14 cellular contexts compared by ENCODE assay signal in genomic region chr4:21304061-21304541, GRCh38.
A peak's percentile ranks its signal among the peaks of the same experiment; 100 is the strongest.
DNase-seq lines count a peak whose midpoint lies in the region; ATAC-seq and TF ChIP-seq lines count a peak whose summit lies in the region.
"Had no signal": no experiment of that assay in that cellular context is flagged by ENCODE, and none has a peak within 500 bp of the region (broad histone marks: within the 10 kb centered on the region; RNA-seq: fewer than 3 reads in every experiment).

No MANE protein-coding gene starts in this region.

- peaks cover 23 to 26% of the 10 kb centered on the region in 2 donors for H3K27me3 Mint-ChIP-seq in natural killer cell treated with Interleukin-12 subunit alpha and Interleukin-12 subunit beta and Interleukin-15 and Interleukin-18, amount 100 ng/mL, for 72 hours

- no peak overlapping the region for H2AFZ ChIP-seq in SK-N-SH (ENCODE audit: low read depth)

- no peak overlapping the region for H3K27ac Mint-ChIP-seq in natural killer cell treated with Interleukin-12 subunit alpha and Interleukin-12 subunit beta and Interleukin-15 and Interleukin-18, amount 100 ng/mL, for 72 hours
- H3K27ac Mint-ChIP-seq: T-cell had no signal

- DNase-seq in HK-2 (ENCODE audit: unreplicated experiment) (peak; percentile 0), SK-N-SH (peak; percentile 71), iPS DF 4.7 (ENCODE audit: extremely low read depth, low spot score) (peak; percentile 11), posterior cingulate gyrus (peak; percentile 12 to 89 (median 46)), NCI-H128 (lab: John Stamatoyannopoulos, UW; ENCODE audit: unreplicated experiment) (no peak), OCI-M2 (lab: John Stamatoyannopoulos, UW; ENCODE audit: unreplicated experiment) (no peak)
- DNase-seq in natural killer cell treated with Interleukin-12 subunit alpha and Interleukin-12 subunit beta and Interleukin-15 and Interleukin-18, amount 100 ng/mL, for 72 hours (ENCODE audit: low spot score): no peak
- DNase-seq: activated CD8-positive, alpha-beta memory T cell treated with anti-CD3 and anti-CD28 coated beads, Interleukin-2, amount 50 U/mL, for 4 hours; NCI-H2107; stimulated activated CD4-positive, alpha-beta T cell treated with anti-CD3 and anti-CD28 coated beads, Interleukin-4, amount 100 ng/mL, for 1 hour; T-cell had no signal

- CTCF ChIA-PET in SK-N-SH (lab: Yijun Ruan, JAX): interaction anchor here (1.2 kb wide), 1 partner anchor 11 kb away, joined by 5 read pairs; no protein-coding TSS in a partner anchor

- POLR2A ChIA-PET in SK-N-SH (lab: Yijun Ruan, JAX): no interaction called here

- no peaks in the 10 kb centered on the region for H4K20me1 ChIP-seq in SK-N-SH (ENCODE audit: insufficient read depth)

- intact Hi-C loops in posterior cingulate gyrus (cut with DNase I): no loop called here

- no peaks in the 10 kb centered on the region for H3K36me3 Mint-ChIP-seq in natural killer cell treated with Interleukin-12 subunit alpha and Interleukin-12 subunit beta and Interleukin-15 and Interleukin-18, amount 100 ng/mL, for 72 hours
- H3K36me3 Mint-ChIP-seq: T-cell had no signal

- no peak overlapping the region for H3K4me3 Mint-ChIP-seq in natural killer cell treated with Interleukin-12 subunit alpha and Interleukin-12 subunit beta and Interleukin-15 and Interleukin-18, amount 100 ng/mL, for 72 hours
- H3K4me3 Mint-ChIP-seq: T-cell had no signal

- peak overlapping the region in 1 of 2 experiments; percentile 41; a peak in 2 of 4 replicates for H3K4me3 ChIP-seq in SK-N-SH (ENCODE audit: low read depth in 2 of 2, low read length in 1 of 2)
- H3K4me3 ChIP-seq: body of pancreas, suprapubic skin had no signal

- no peaks in the 10 kb centered on the region for H3K9me2 ChIP-seq in SK-N-SH

- WGBS in SK-N-SH (ENCODE audit: low lambda C conversion rate): 5% methylated on average over 22 of the region's 26 CpGs

- no peaks in the 10 kb centered on the region for H3K9me3 ChIP-seq in SK-N-SH
- H3K9me3 ChIP-seq: body of pancreas, suprapubic skin had no signal

- no peak overlapping the region for H3K9ac ChIP-seq in SK-N-SH

- no peak for ATAC-seq in HG03457 (IDR thresholded peaks at IDR 0.05; ENCODE audit: unreplicated experiment)
- ATAC-seq in natural killer cell treated with Interleukin-12 subunit alpha and Interleukin-12 subunit beta and Interleukin-15 and Interleukin-18, amount 100 ng/mL, for 72 hours: no peak
- ATAC-seq: body of pancreas, T-cell had no signal

- TF ChIP-seq RAD21 in SK-N-SH (IDR thresholded peaks at IDR 0.05; ENCODE audit: low read length): no peak

- no peaks in the 10 kb centered on the region for H3F3A ChIP-seq in SK-N-SH (replicated peaks; ENCODE audit: insufficient read depth)

- peak overlapping the region; percentile 62 for H3K4me2 ChIP-seq in SK-N-SH

- H3K27me3 ChIP-seq in SK-N-SH (ENCODE audit: insufficient read depth): no peaks in the 10 kb centered on the region; the same call in 1 of the 2 replicates
- H3K27me3 ChIP-seq: body of pancreas, suprapubic skin had no signal

- H3K9me3 Mint-ChIP-seq in natural killer cell treated with Interleukin-12 subunit alpha and Interleukin-12 subunit beta and Interleukin-15 and Interleukin-18, amount 100 ng/mL, for 72 hours: peaks cover 5% of the 10 kb centered on the region

- H3K27ac ChIP-seq in SK-N-SH (ENCODE audit: low read depth in 2 of 2, low read length in 1 of 2): no peak overlapping the region
- H3K27ac ChIP-seq: body of pancreas, suprapubic skin had no signal

- no peaks in the 10 kb centered on the region for H3K4me1 Mint-ChIP-seq in natural killer cell treated with Interleukin-12 subunit alpha and Interleukin-12 subunit beta and Interleukin-15 and Interleukin-18, amount 100 ng/mL, for 72 hours (ENCODE audit: low read depth in 2 of 2)
- H3K4me1 Mint-ChIP-seq: T-cell had no signal

- H3K79me2 ChIP-seq in SK-N-SH (ENCODE audit: insufficient read depth): no peaks in the 10 kb centered on the region

- peaks cover 0 to 3% of the 10 kb centered on the region in 2 experiments; a peak in 2 of 4 replicates for H3K4me1 ChIP-seq in SK-N-SH (ENCODE audit: control insufficient read depth in 1 of 2, insufficient read depth in 2 of 2, low read depth in 1 of 2, low read length in 1 of 2)
- H3K4me1 ChIP-seq: body of pancreas, suprapubic skin had no signal

- no peaks in the 10 kb centered on the region for H3K36me3 ChIP-seq in SK-N-SH (replicated peaks in 1 of 2; ENCODE audit: control insufficient read depth in 1 of 2, insufficient read depth in 2 of 2, low read length in 1 of 2)
- H3K36me3 ChIP-seq: suprapubic skin had no signal

- TF ChIP-seq CTCF in SK-N-SH (IDR thresholded peaks at IDR 0.05): no peak

- no peak for TF ChIP-seq EP300 in SK-N-SH (IDR thresholded peaks at IDR 0.05; ENCODE audit: borderline replicate concordance in 1 of 2, low read depth in 1 of 2, low read length in 1 of 2)

TF ChIP-seq in SK-N-SH, 30 proteins besides CTCF, POLR2A, EP300 and RAD21:
- no peak for TF ChIP-seq TCF12 (IDR thresholded peaks at IDR 0.05)
- no peak for TF ChIP-seq TAF1 (IDR thresholded peaks at IDR 0.05; ENCODE audit: borderline replicate concordance, low read depth, low read length)
- no peak for TF ChIP-seq NRF1 (IDR thresholded peaks at IDR 0.05; ENCODE audit: low read depth, low read length)
- no peak for TF ChIP-seq CHD2 (IDR thresholded peaks at IDR 0.05; ENCODE audit: low read length, partially characterized antibody)
- no peak for TF ChIP-seq RXRA (IDR thresholded peaks at IDR 0.05; ENCODE audit: borderline replicate concordance, low read depth)
- TF ChIP-seq SIN3A (IDR thresholded peaks at IDR 0.05; ENCODE audit: borderline replicate concordance, low read depth, low read length): no peak
- TF ChIP-seq GABPA (IDR thresholded peaks at IDR 0.05; ENCODE audit: low read depth): no peak
- TF ChIP-seq RCOR1 (IDR thresholded peaks at IDR 0.05; ENCODE audit: low read length): no peak

Comparison
In these comparisons a context has a peak if more than half of its experiments do, and no peak if none do; other contexts are left out.
1. DNase-seq: peak in HK-2 (single experiment), SK-N-SH (single experiment), iPS DF 4.7 (single experiment) and posterior cingulate gyrus (10 of 10); none in natural killer cell treated with Interleukin-12 subunit alpha and Interleukin-12 subunit beta and Interleukin-15 and Interleukin-18, amount 100 ng/mL, for 72 hours (single experiment), NCI-H128 (single experiment) and OCI-M2 (single experiment).